8 cellular contexts compared by ENCODE assay signal in genomic region chr6:157274116-157274470, GRCh38. TPM values are rescaled to one million over a fixed set of nuclear protein-coding genes. Genes with fewer than 3 reads are reported as not detected.
DNase-seq lines count a peak whose midpoint lies in the region; ATAC-seq and TF ChIP-seq lines count a peak whose summit lies in the region.

No MANE protein-coding gene starts in this region.

- peaks cover 4% of the 10 kb centered on the region for H3K27me3 Mint-ChIP-seq in brain

- H3K4me3 ChIP-seq in A673 (ENCODE audit: low read depth, low read length, poor library complexity, severe bottlenecking) (peak overlapping the region; percentile 62), HEK293 (ENCODE audit: low read depth, low read length) (peak overlapping the region; percentile 66), mononuclear cell (ENCODE audit: low read length) (peak overlapping the region; percentile 60)

- no peak for DNase-seq in A673 (ENCODE audit: low spot score)
- DNase-seq in RWPE1 (ENCODE audit: low spot score) = no peak
- DNase-seq in activated gamma-delta T cell treated with Interleukin-2 at 50 U/mL for 16 hours = no peak
- no peak for DNase-seq in stimulated activated CD4-positive, alpha-beta T cell treated with anti-CD3 and anti-CD28 coated beads, Interleukin-4, amount 100 ng/mL, for 4 hours

- POLR2A ChIA-PET in A673 (lab: Charles Lee; ENCODE audit: low non-redundant PET) = no interaction called here
- POLR2A ChIA-PET in HEK293 (lab: Yijun Ruan, JAX) = interaction anchor here (2.2 kb wide), 1 partner anchor 87 kb away, joined by 5 read pairs; no protein-coding TSS in a partner anchor
- POLR2A ChIA-PET in RWPE1 (lab: Yijun Ruan, JAX; ENCODE audit: low non-redundant PET) = no interaction called here

- intact Hi-C loops in A673 (cut with micrococcal nuclease; ENCODE audit: unreplicated experiment) = loop anchor here (1.0 to 10.0 kb wide), 4 partner anchors 37 to 709 kb away; no protein-coding TSS in a partner anchor

- H3K4me1 ChIP-seq in A673 (ENCODE audit: insufficient read depth, low read length, poor library complexity, severe bottlenecking) (peaks cover 14% of the 10 kb centered on the region), HEK293 (ENCODE audit: control insufficient read depth, insufficient read depth, low read length) (peaks cover 6% of the 10 kb centered on the region; the same call in 1 of the 2 replicates), mononuclear cell (ENCODE audit: insufficient read depth, low read length) (peaks cover 14% of the 10 kb centered on the region)

- BruUV-seq in A673 (replicated peaks; lab: Mats Ljungman, UMichigan) = no TSS peak

- H3K36me3 Mint-ChIP-seq in brain = no peaks in the 10 kb centered on the region

- H3K36me3 ChIP-seq in A673 (ENCODE audit: insufficient read depth, low read length, poor library complexity, severe bottlenecking) = no peaks in the 10 kb centered on the region
- no peaks in the 10 kb centered on the region for H3K36me3 ChIP-seq in HEK293 (ENCODE audit: control insufficient read depth in 2 of 2, insufficient read depth in 1 of 2, low read length in 2 of 2)

- no peak overlapping the region for H3K27ac ChIP-seq in A673 (ENCODE audit: low read depth, low read length, poor library complexity, severe bottlenecking)
- H3K27ac ChIP-seq in HEK293 (ENCODE audit: extremely low read depth, low read depth, low read length) = no peak overlapping the region; the same call in 1 of the 2 replicates
- no peak overlapping the region for H3K27ac ChIP-seq in RWPE1

- ATAC-seq in HG03045 (IDR thresholded peaks at IDR 0.05; ENCODE audit: unreplicated experiment) = no peak

- H3K4me1 Mint-ChIP-seq in brain = peaks cover 7% of the 10 kb centered on the region

- peak overlapping the region in 3 of 5 experiments; percentile 74 to 81 (median 75) for H3K27ac Mint-ChIP-seq in brain

- TF ChIP-seq CTCF in A673 (conservative IDR thresholded peaks at IDR 0.05; ENCODE audit: low read depth, low read length) (no peak), HEK293 (tag by site-specific recombination; IDR thresholded peaks at IDR 0.05) (no peak), brain (conservative IDR thresholded peaks at IDR 0.05) (no peak), RWPE1 (conservative IDR thresholded peaks at IDR 0.05; ENCODE audit: low read depth) (no peak)

- H3K4me3 Mint-ChIP-seq in brain = peak overlapping the region; percentile 80 to 83 (median 81)

- H3K27me3 ChIP-seq in A673 (replicated peaks; ENCODE audit: insufficient read depth, low read depth, low read length, poor library complexity) (no peaks in the 10 kb centered on the region), mononuclear cell (ENCODE audit: insufficient read depth, low read length) (no peaks in the 10 kb centered on the region)

- no peaks in the 10 kb centered on the region for H3K9me3 ChIP-seq in A673 (ENCODE audit: low read depth, low read length, poor library complexity, severe bottlenecking)
- no peaks in the 10 kb centered on the region for H3K9me3 ChIP-seq in HEK293 (ENCODE audit: control insufficient read depth, insufficient read depth, low read depth, low read length)
- H3K9me3 ChIP-seq in mononuclear cell (ENCODE audit: low read depth, low read length) = no peaks in the 10 kb centered on the region

- CTCF ChIA-PET in A673 (lab: Charles Lee) (interaction anchor here (0.9 kb wide), 1 partner anchor 115 kb away, joined by 3 read pairs; no protein-coding TSS in a partner anchor), HEK293 (lab: Yijun Ruan, JAX) (interaction anchor here (0.5 to 2.4 kb wide), 20 partner anchors 9 to 928 kb away, joined by 3 to 10 read pairs (median 3); no protein-coding TSS in a partner anchor), RWPE1 (lab: Yijun Ruan, JAX) (interaction anchor here (0.5 to 2.3 kb wide), 5 partner anchors 38 to 1772 kb away, joined by 3 to 9 read pairs (median 4); no protein-coding TSS in a partner anchor)

- peaks cover 0 to 8% (median 3%) of the 10 kb centered on the region in 5 experiments for H3K9me3 Mint-ChIP-seq in brain

TF ChIP-seq in HEK293, 187 proteins besides CTCF, POLR2A, EP300 and RAD21 (continues in another document):
- TF ChIP-seq ZNF558 (tag by site-specific recombination; IDR thresholded peaks at IDR 0.05) = no peak
- TF ChIP-seq, protein P1, sequence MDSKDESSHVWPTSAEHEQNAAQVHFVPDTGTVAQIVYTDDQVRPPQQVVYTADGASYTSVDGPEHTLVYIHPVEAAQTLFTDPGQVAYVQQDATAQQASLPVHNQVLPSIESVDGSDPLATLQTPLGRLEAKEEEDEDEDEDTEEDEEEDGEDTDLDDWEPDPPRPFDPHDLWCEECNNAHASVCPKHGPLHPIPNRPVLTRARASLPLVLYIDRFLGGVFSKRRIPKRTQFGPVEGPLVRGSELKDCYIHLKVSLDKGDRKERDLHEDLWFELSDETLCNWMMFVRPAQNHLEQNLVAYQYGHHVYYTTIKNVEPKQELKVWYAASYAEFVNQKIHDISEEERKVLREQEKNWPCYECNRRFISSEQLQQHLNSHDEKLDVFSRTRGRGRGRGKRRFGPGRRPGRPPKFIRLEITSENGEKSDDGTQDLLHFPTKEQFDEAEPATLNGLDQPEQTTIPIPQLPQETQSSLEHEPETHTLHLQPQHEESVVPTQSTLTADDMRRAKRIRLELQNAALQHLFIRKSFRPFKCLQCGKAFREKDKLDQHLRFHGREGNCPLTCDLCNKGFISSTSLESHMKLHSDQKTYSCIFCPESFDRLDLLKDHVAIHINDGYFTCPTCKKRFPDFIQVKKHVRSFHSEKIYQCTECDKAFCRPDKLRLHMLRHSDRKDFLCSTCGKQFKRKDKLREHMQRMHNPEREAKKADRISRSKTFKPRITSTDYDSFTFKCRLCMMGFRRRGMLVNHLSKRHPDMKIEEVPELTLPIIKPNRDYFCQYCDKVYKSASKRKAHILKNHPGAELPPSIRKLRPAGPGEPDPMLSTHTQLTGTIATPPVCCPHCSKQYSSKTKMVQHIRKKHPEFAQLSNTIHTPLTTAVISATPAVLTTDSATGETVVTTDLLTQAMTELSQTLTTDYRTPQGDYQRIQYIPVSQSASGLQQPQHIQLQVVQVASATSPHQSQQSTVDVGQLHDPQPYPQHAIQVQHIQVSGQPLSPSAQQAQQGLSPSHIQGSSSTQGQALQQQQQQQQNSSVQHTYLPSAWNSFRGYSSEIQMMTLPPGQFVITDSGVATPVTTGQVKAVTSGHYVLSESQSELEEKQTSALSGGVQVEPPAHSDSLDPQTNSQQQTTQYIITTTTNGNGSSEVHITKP (tag by site-specific recombination; IDR thresholded peaks at IDR 0.05) = peak; percentile 33; the same call in 1 of the 2 replicates
- TF ChIP-seq ZXDB (tag by site-specific recombination; IDR thresholded peaks at IDR 0.05) = peak; percentile 25; the same call in 1 of the 2 replicates
- 0 out of 2 replicates have a peak, but pooled peaks have one; percentile 32 for TF ChIP-seq SP7 (tag by site-specific recombination; IDR thresholded peaks at IDR 0.05)
- TF ChIP-seq REPIN1 (tag by site-specific recombination; IDR thresholded peaks at IDR 0.05; ENCODE audit: low read depth) = no peak
- TF ChIP-seq ZBTB17 (tag by site-specific recombination; IDR thresholded peaks at IDR 0.05) = peak; percentile 55
- TF ChIP-seq MYNN (tag by site-specific recombination; IDR thresholded peaks at IDR 0.05; ENCODE audit: borderline replicate concordance) = 0 out of 2 replicates have a peak, but pooled peaks have one; percentile 42
- TF ChIP-seq KLF17 (tag by site-specific recombination; IDR thresholded peaks at IDR 0.05) = 0 out of 2 replicates have a peak, but pooled peaks have one; percentile 50
- peak; percentile 78 for TF ChIP-seq SCRT2 (tag by site-specific recombination; IDR thresholded peaks at IDR 0.05)
- 0 out of 2 replicates have a peak, but pooled peaks have one; percentile 23 for TF ChIP-seq PRDM1 (tag by site-specific recombination; IDR thresholded peaks at IDR 0.05)
- TF ChIP-seq ZNF302 (tag by site-specific recombination; IDR thresholded peaks at IDR 0.05; ENCODE audit: low read depth) = no peak
- TF ChIP-seq ZNF19 (tag by site-specific recombination; IDR thresholded peaks at IDR 0.05; ENCODE audit: low read depth) = no peak
- TF ChIP-seq, protein P2, sequence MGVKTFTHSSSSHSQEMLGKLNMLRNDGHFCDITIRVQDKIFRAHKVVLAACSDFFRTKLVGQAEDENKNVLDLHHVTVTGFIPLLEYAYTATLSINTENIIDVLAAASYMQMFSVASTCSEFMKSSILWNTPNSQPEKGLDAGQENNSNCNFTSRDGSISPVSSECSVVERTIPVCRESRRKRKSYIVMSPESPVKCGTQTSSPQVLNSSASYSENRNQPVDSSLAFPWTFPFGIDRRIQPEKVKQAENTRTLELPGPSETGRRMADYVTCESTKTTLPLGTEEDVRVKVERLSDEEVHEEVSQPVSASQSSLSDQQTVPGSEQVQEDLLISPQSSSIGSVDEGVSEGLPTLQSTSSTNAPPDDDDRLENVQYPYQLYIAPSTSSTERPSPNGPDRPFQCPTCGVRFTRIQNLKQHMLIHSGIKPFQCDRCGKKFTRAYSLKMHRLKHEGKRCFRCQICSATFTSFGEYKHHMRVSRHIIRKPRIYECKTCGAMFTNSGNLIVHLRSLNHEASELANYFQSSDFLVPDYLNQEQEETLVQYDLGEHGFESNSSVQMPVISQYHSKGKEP (tag by site-specific recombination; IDR thresholded peaks at IDR 0.05) = no peak
- no peak for TF ChIP-seq ZNF488 (tag by site-specific recombination; IDR thresholded peaks at IDR 0.05)
- TF ChIP-seq ZNF600 (tag by site-specific recombination; IDR thresholded peaks at IDR 0.05) = peak; percentile 4; the same call in 1 of the 2 replicates

RNA-seq across cellular contexts. Expression of gene TMEM242, which starts 49.2 kb away (rescaled TPM):
- total RNA-seq in A673 (2021) = 13.2 and 13.5 TPM in 2 replicates
- 6.4 TPM for polyA plus RNA-seq in brain (ENCODE audit: insufficient read depth, low read depth, low replicate concordance)
- 9.7 TPM for total RNA-seq in mononuclear cell
